17 cellular contexts compared by ENCODE assay signal in genomic region chr1:18959591-18959990, GRCh38. TPM values are rescaled to one million over a fixed set of nuclear protein-coding genes. Genes with fewer than 3 reads are reported as not detected.
DNase-seq lines count a peak whose midpoint lies in the region; ATAC-seq, FAIRE-seq and TF ChIP-seq lines count a peak whose summit lies in the region.
"Had no signal": no experiment of that assay in that cellular context is flagged by ENCODE, and none has a peak within 500 bp of the region (broad histone marks: within the 10 kb centered on the region; RNA-seq: fewer than 3 reads in every experiment).

No MANE protein-coding gene starts in this region.

- WGBS in endodermal cell (ENCODE audit: insufficient coverage in 1 of 2, insufficient read length in 1 of 2), 2 experiments = 87 to 98% methylated on average over 4 of the region's 4 CpGs
- 68 to 81% (median 68%) methylated on average over 4 of the region's 4 CpGs for whole genome bisulfite sequencing in small intestine, 3 donors

- peaks cover 22% of the 10 kb centered on the region for H3K4me1 Mint-ChIP-seq in activated naive CD8-positive, alpha-beta T cell treated with anti-CD3 and anti-CD28 coated beads, Interleukin-2, amount 10 ng/mL, durations not matched to agents 7 days and 5 days
- H3K4me1 Mint-ChIP-seq in activated naive CD8-positive, alpha-beta T cell treated with anti-CD3 and anti-CD28 coated beads for 36 hours = peaks cover 21% of the 10 kb centered on the region
- peaks cover 14% of the 10 kb centered on the region for H3K4me1 Mint-ChIP-seq in endodermal cell

- no peaks in the 10 kb centered on the region for H3K36me3 Mint-ChIP-seq in activated naive CD8-positive, alpha-beta T cell treated with anti-CD3 and anti-CD28 coated beads, Interleukin-2, amount 10 ng/mL, durations not matched to agents 7 days and 5 days
- no peaks in the 10 kb centered on the region for H3K36me3 Mint-ChIP-seq in activated naive CD8-positive, alpha-beta T cell treated with anti-CD3 and anti-CD28 coated beads for 36 hours
- no peaks in the 10 kb centered on the region for H3K36me3 Mint-ChIP-seq in endodermal cell (ENCODE audit: low read depth)

- no peak overlapping the region for H3K27ac Mint-ChIP-seq in activated naive CD8-positive, alpha-beta T cell treated with anti-CD3 and anti-CD28 coated beads, Interleukin-2, amount 10 ng/mL, durations not matched to agents 7 days and 5 days
- H3K27ac Mint-ChIP-seq in activated naive CD8-positive, alpha-beta T cell treated with anti-CD3 and anti-CD28 coated beads for 36 hours = no peak overlapping the region
- H3K27ac Mint-ChIP-seq in endodermal cell = no peak overlapping the region
- H3K27ac Mint-ChIP-seq: B cell had no signal

- H3K9me3 ChIP-seq in endodermal cell (ENCODE audit: control insufficient read depth, low read length) (no peaks in the 10 kb centered on the region), uterus (no peaks in the 10 kb centered on the region), small intestine (ENCODE audit: control insufficient read depth, low read depth) (no peaks in the 10 kb centered on the region)
- H3K9me3 ChIP-seq: BLaER1 treated with 17β-estradiol and CSF1 and Interleukin-3, amounts not matched to agents 10 nM and 100 nM; HAP-1 had no signal

- H3K27ac ChIP-seq in endodermal cell (ENCODE audit: low read depth, low read length) = no peak overlapping the region
- peak overlapping the region; percentile 26 to 96 for H3K27ac ChIP-seq in uterus
- H3K27ac ChIP-seq in small intestine (ENCODE audit: low read depth in 1 of 2, low read length in 1 of 2) = no peak overlapping the region
- H3K27ac ChIP-seq: BLaER1 treated with 17β-estradiol and CSF1 and Interleukin-3, amounts not matched to agents 10 nM and 100 nM had no signal

- TF ChIP-seq CTCF in endodermal cell (conservative IDR thresholded peaks at IDR 0.05) = no peak
- no peak for TF ChIP-seq CTCF in uterus (IDR thresholded peaks at IDR 0.05)

- intact Hi-C loops in uterus (cut with DNase I; ENCODE audit: low total_unique reads) = no loop called here

- DNase-seq in activated naive CD8-positive, alpha-beta T cell treated with anti-CD3 and anti-CD28 coated beads, Interleukin-2, amount 10 ng/mL, durations not matched to agents 7 days and 5 days = peak; percentile 7
- no peak for DNase-seq in activated naive CD8-positive, alpha-beta T cell treated with anti-CD3 and anti-CD28 coated beads for 36 hours
- peak; percentile 39 for DNase-seq in endodermal cell
- DNase-seq in uterus = no peak
- DNase-seq in small intestine = no peak
- DNase-seq: CD8-positive, alpha-beta memory T cell; COR-L47; DMS 273 treated with DMSO at 0.1 percent for 48 hours; DMS53; DND-41; EL had no signal

- ATAC-seq in activated naive CD8-positive, alpha-beta T cell treated with anti-CD3 and anti-CD28 coated beads, Interleukin-2, amount 10 ng/mL, durations not matched to agents 7 days and 5 days (ENCODE audit: low read depth) = no peak
- no peak for ATAC-seq in GM18907 (IDR thresholded peaks at IDR 0.05; ENCODE audit: unreplicated experiment)
- ATAC-seq: GM12878 had no signal

- H3K4me3 ChIP-seq in endodermal cell (ENCODE audit: low read length) (no peak overlapping the region), uterus (no peak overlapping the region), small intestine (ENCODE audit: low read depth in 1 of 2, low read length in 2 of 2) (no peak overlapping the region)
- H3K4me3 ChIP-seq: BLaER1 treated with 17β-estradiol and CSF1 and Interleukin-3, amounts not matched to agents 10 nM and 100 nM; GM12878; HAP-1 had no signal

- H3K27me3 ChIP-seq in endodermal cell (ENCODE audit: control insufficient read depth, insufficient read depth, low read length, poor library complexity, severe bottlenecking) (peaks cover 48% of the 10 kb centered on the region), uterus (no peaks in the 10 kb centered on the region), small intestine (ENCODE audit: control insufficient read depth in 2 of 2, insufficient read depth in 2 of 2, low read length in 2 of 2) (no peaks in the 10 kb centered on the region)

- no peak for FAIRE-seq in small intestine (lab: Jason Lieb, UNC)
- FAIRE-seq: GM12878, GM19239 had no signal

- H3K27me3 Mint-ChIP-seq in activated naive CD8-positive, alpha-beta T cell treated with anti-CD3 and anti-CD28 coated beads, Interleukin-2, amount 10 ng/mL, durations not matched to agents 7 days and 5 days = peaks cover 36% of the 10 kb centered on the region
- H3K27me3 Mint-ChIP-seq in activated naive CD8-positive, alpha-beta T cell treated with anti-CD3 and anti-CD28 coated beads for 36 hours = peaks cover 5% of the 10 kb centered on the region
- peaks cover 44% of the 10 kb centered on the region for H3K27me3 Mint-ChIP-seq in endodermal cell (ENCODE audit: insufficient read depth)

- no peaks in the 10 kb centered on the region for H3K9me3 Mint-ChIP-seq in activated naive CD8-positive, alpha-beta T cell treated with anti-CD3 and anti-CD28 coated beads, Interleukin-2, amount 10 ng/mL, durations not matched to agents 7 days and 5 days
- H3K9me3 Mint-ChIP-seq in activated naive CD8-positive, alpha-beta T cell treated with anti-CD3 and anti-CD28 coated beads for 36 hours = no peaks in the 10 kb centered on the region
- H3K9me3 Mint-ChIP-seq in endodermal cell = no peaks in the 10 kb centered on the region
- H3K9me3 Mint-ChIP-seq: CD8-positive, alpha-beta memory T cell had no signal

- H3K36me3 ChIP-seq in endodermal cell (ENCODE audit: control insufficient read depth, insufficient read depth, low read length) = no peaks in the 10 kb centered on the region
- no peaks in the 10 kb centered on the region for H3K36me3 ChIP-seq in uterus
- H3K36me3 ChIP-seq in small intestine (ENCODE audit: control insufficient read depth in 2 of 2, insufficient read depth in 2 of 2, low read length in 2 of 2) = no peaks in the 10 kb centered on the region
- H3K36me3 ChIP-seq: BLaER1 treated with 17β-estradiol and CSF1 and Interleukin-3, amounts not matched to agents 10 nM and 100 nM; HAP-1 had no signal

- no peak overlapping the region for H3K4me3 Mint-ChIP-seq in activated naive CD8-positive, alpha-beta T cell treated with anti-CD3 and anti-CD28 coated beads, Interleukin-2, amount 10 ng/mL, durations not matched to agents 7 days and 5 days
- no peak overlapping the region for H3K4me3 Mint-ChIP-seq in activated naive CD8-positive, alpha-beta T cell treated with anti-CD3 and anti-CD28 coated beads for 36 hours
- no peak overlapping the region for H3K4me3 Mint-ChIP-seq in endodermal cell
- H3K4me3 Mint-ChIP-seq: B cell had no signal

- H3K4me1 ChIP-seq in endodermal cell (ENCODE audit: control insufficient read depth, insufficient read depth, low read length) = peaks cover 3% of the 10 kb centered on the region
- H3K4me1 ChIP-seq in uterus = peaks cover 0 to 7% of the 10 kb centered on the region in 2 donors
- H3K4me1 ChIP-seq in small intestine (ENCODE audit: control insufficient read depth in 2 of 2, insufficient read depth in 1 of 2, low read depth in 1 of 2, low read length in 1 of 2) = no peaks in the 10 kb centered on the region

- TF ChIP-seq POLR2A in uterus (IDR thresholded peaks at IDR 0.05) = no peak

- POLR2A ChIA-PET in activated naive CD8-positive, alpha-beta T cell treated with anti-CD3 and anti-CD28 coated beads, Interleukin-2, amount 10 ng/mL, durations not matched to agents 7 days and 5 days (lab: Charles Lee) = interaction anchor here (0.7 to 1.0 kb wide), 2 partner anchors 36 to 57 kb away, joined by 3 to 5 read pairs; no protein-coding TSS in a partner anchor

- no peak overlapping the region for H3K9ac ChIP-seq in endodermal cell (ENCODE audit: extremely low read depth, low read length, poor library complexity, severe bottlenecking)
- H3K9ac ChIP-seq: BLaER1 treated with 17β-estradiol and CSF1 and Interleukin-3, amounts not matched to agents 10 nM and 100 nM had no signal

RNA-seq across cellular contexts. Expression of gene IFFO2, which starts 3.1 kb away (rescaled TPM):
- total RNA-seq in activated naive CD8-positive, alpha-beta T cell treated with anti-CD3 and anti-CD28 coated beads, Interleukin-2, amount 10 ng/mL, durations not matched to agents 7 days and 5 days = 10 to 100 TPM; 21.6 to 21.8 TPM
- 10 to 100 TPM; 21.4 to 21.7 TPM for total RNA-seq in activated naive CD8-positive, alpha-beta T cell treated with anti-CD3 and anti-CD28 coated beads for 36 hours
- total RNA-seq in endodermal cell = 1 to 10 TPM; 4.6 to 6.4 TPM
- 7.7 TPM for polyA plus RNA-seq in endodermal cell (2013, experiment 1 of 2)
- 6.8 TPM for polyA plus RNA-seq in endodermal cell (2013, experiment 2 of 2)
- 10 to 100 TPM in 1 of 4 donors, 1 to 10 TPM in 3; 4.1 to 19.4 (median 7.3) TPM for total RNA-seq in uterus
- polyA plus RNA-seq in small intestine = 1 to 10 TPM in 2 of 3 donors, under 1 TPM in 1; 0.22 to 3.5 (median 1.4) TPM

RNA-seq across cellular contexts. Expression of gene ALDH4A1, which starts 57.2 kb away (rescaled TPM):
- 1 to 10 TPM; 2.5 to 3.3 TPM for total RNA-seq in activated naive CD8-positive, alpha-beta T cell treated with anti-CD3 and anti-CD28 coated beads, Interleukin-2, amount 10 ng/mL, durations not matched to agents 7 days and 5 days
- 1 to 10 TPM; 3.9 to 4.7 TPM for total RNA-seq in activated naive CD8-positive, alpha-beta T cell treated with anti-CD3 and anti-CD28 coated beads for 36 hours
- total RNA-seq in endodermal cell (10 to 100 TPM in 1 of 2 donors, 1 to 10 TPM in 1; 7.6 to 18.7 TPM), uterus (10 to 100 TPM in 2 of 4 donors, 1 to 10 TPM in 2; 2.6 to 18.5 (median 10.3) TPM)
- 13.0 TPM for polyA plus RNA-seq in endodermal cell (2013, experiment 1 of 2)
- 13.1 TPM for polyA plus RNA-seq in endodermal cell (2013, experiment 2 of 2)
- polyA plus RNA-seq in small intestine = 1 to 10 TPM in 1 of 3 donors, under 1 TPM in 2; 0.22 to 6.3 (median 0.81) TPM

Comparison
In these comparisons a context has a peak if more than half of its experiments do, and no peak if none do; other contexts are left out.
1. DNase-seq: peak in activated naive CD8-positive, alpha-beta T cell treated with anti-CD3 and anti-CD28 coated beads, Interleukin-2, amount 10 ng/mL, durations not matched to agents 7 days and 5 days (single experiment) and endodermal cell (single experiment); none in activated naive CD8-positive, alpha-beta T cell treated with anti-CD3 and anti-CD28 coated beads for 36 hours (single experiment), uterus (0 of 2) and small intestine (single experiment).
2. H3K27ac ChIP-seq: peak in uterus (2 of 2); none in endodermal cell (single experiment) and small intestine (0 of 2).